Comparison of ENCODE assay signal across 9 cellular contexts in genomic region chr12:56046027-56046780, GRCh38. TPM values are rescaled to one million over a fixed set of nuclear protein-coding genes. Genes with fewer than 3 reads are reported as not detected.
DNase-seq lines count a peak whose midpoint lies in the region; ATAC-seq and TF ChIP-seq lines count a peak whose summit lies in the region.
"Had no signal": no experiment of that assay in that cellular context is flagged by ENCODE, and none has a peak within 500 bp of the region (broad histone marks: within the 10 kb centered on the region; RNA-seq: fewer than 3 reads in every experiment).

No MANE protein-coding gene starts in this region.

- no peak overlapping the region for H3K4me3 ChIP-seq in PC-9
- H3K4me3 ChIP-seq in dorsolateral prefrontal cortex: no peak overlapping the region
- H3K4me3 ChIP-seq in sigmoid colon: no peak overlapping the region
- H3K4me3 ChIP-seq: left lung had no signal

- no peak overlapping the region for H3K4me3 Mint-ChIP-seq in activated naive CD4-positive, alpha-beta T cell treated with anti-CD3 and anti-CD28 coated beads for 36 hours
- H3K4me3 Mint-ChIP-seq in CD4-positive, alpha-beta T cell: no peak overlapping the region

- TF ChIP-seq EP300 in sigmoid colon (IDR thresholded peaks at IDR 0.05): no peak

- H3K9me3 ChIP-seq in PC-9 (ENCODE audit: insufficient read depth, low read depth) (no peaks in the 10 kb centered on the region), sigmoid colon (no peaks in the 10 kb centered on the region)
- no peaks in the 10 kb centered on the region for H3K9me3 ChIP-seq in CD4-positive, alpha-beta T cell (ENCODE audit: control insufficient read depth, low read length)
- H3K9me3 ChIP-seq: left lung had no signal

- no peaks in the 10 kb centered on the region for H3K27me3 ChIP-seq in PC-9 (ENCODE audit: insufficient read depth, low read depth)
- no peaks in the 10 kb centered on the region for H3K27me3 ChIP-seq in dorsolateral prefrontal cortex
- no peaks in the 10 kb centered on the region for H3K27me3 ChIP-seq in sigmoid colon
- H3K27me3 ChIP-seq in CD4-positive, alpha-beta T cell (ENCODE audit: control insufficient read depth, insufficient read depth, low read length): no peaks in the 10 kb centered on the region
- H3K27me3 ChIP-seq: left lung had no signal

- H3K79me2 ChIP-seq in PC-9 (ENCODE audit: low read depth): peaks cover 26% of the 10 kb centered on the region

- peaks cover 60% of the 10 kb centered on the region for H3F3A ChIP-seq in PC-9 (ENCODE audit: insufficient read depth, low read depth)

- no peak for ATAC-seq in CD4-positive, alpha-beta T cell (ENCODE audit: poor library complexity)

- no peaks in the 10 kb centered on the region for H3K9me3 Mint-ChIP-seq in activated naive CD4-positive, alpha-beta T cell treated with anti-CD3 and anti-CD28 coated beads for 36 hours
- H3K9me3 Mint-ChIP-seq in CD4-positive, alpha-beta T cell: no peaks in the 10 kb centered on the region

- intact Hi-C loops in activated naive CD4-positive, alpha-beta T cell treated with anti-CD3 and anti-CD28 coated beads for 36 hours (cut with micrococcal nuclease): loop anchor here (5.0 kb wide), 1 partner anchor 36 kb away; the partner anchor contains the start of gene ERBB3
- intact Hi-C loops in PC-9 (cut with micrococcal nuclease; ENCODE audit: unreplicated experiment) (loop anchor here (2.0 to 10.0 kb wide), 4 partner anchors 33 to 119 kb away; no protein-coding TSS in a partner anchor), dorsolateral prefrontal cortex (cut with DNase I) (loop anchor here (2.0 to 10.0 kb wide), 5 partner anchors 33 to 581 kb away; partner anchors contain the start of genes ERBB3 (in 1 of the 2), NABP2 (in 1 of the 2), RNF41 (in 1 of the 2) and SMARCC2 (in 1 of the 2)), sigmoid colon (cut with DNase I) (loop anchor here (5.0 to 10.0 kb wide), 2 partner anchors 36 to 139 kb away; partner anchors contain the start of genes ERBB3 and SMARCC2)
- intact Hi-C loops in CD4-positive, alpha-beta T cell (cut with DNase I, micrococcal nuclease): loop anchor here (2.0 to 10.0 kb wide), 6 partner anchors 73 to 421 kb away; partner anchors contain the start of genes NABP2 (in 1 of the 2), ORMDL2 (in 1 of the 2), RNF41 (in 1 of the 2) and SARNP (in 1 of the 2)

- H3K27ac Mint-ChIP-seq in activated naive CD4-positive, alpha-beta T cell treated with anti-CD3 and anti-CD28 coated beads for 36 hours: peak overlapping the region; percentile 56
- no peak overlapping the region for H3K27ac Mint-ChIP-seq in CD4-positive, alpha-beta T cell

- no peak for TF ChIP-seq CTCF in PC-9 (conservative IDR thresholded peaks at IDR 0.05)
- no peak for TF ChIP-seq CTCF in dorsolateral prefrontal cortex (IDR thresholded peaks at IDR 0.05 in 54 of 56, conservative IDR thresholded peaks at IDR 0.05 in 2 of 56; ENCODE audit: low read depth in 1 of 56, partially characterized antibody in 56 of 56)
- no peak for TF ChIP-seq CTCF in sigmoid colon (IDR thresholded peaks at IDR 0.05)
- no peak for TF ChIP-seq CTCF in CD4-positive, alpha-beta T cell (IDR thresholded peaks at IDR 0.05)

- H2AFZ ChIP-seq in PC-9: no peak overlapping the region

- no peak for DNase-seq in activated naive CD4-positive, alpha-beta T cell treated with anti-CD3 and anti-CD28 coated beads for 36 hours
- no peak for DNase-seq in activated naive CD4-positive, alpha-beta T cell treated with Interleukin-2 at 50 U/mL for 16 hours
- DNase-seq in PC-9: no peak
- DNase-seq in dorsolateral prefrontal cortex: no peak
- DNase-seq in sigmoid colon: no peak
- no peak for DNase-seq in CD4-positive, alpha-beta T cell
- DNase-seq in HCEC 1CT: no peak
- DNase-seq in DMS79 treated with DMSO at 0.1 percent for 48 hours (lab: John Stamatoyannopoulos, UW): no peak

- no peaks in the 10 kb centered on the region for H3K27me3 Mint-ChIP-seq in activated naive CD4-positive, alpha-beta T cell treated with anti-CD3 and anti-CD28 coated beads for 36 hours (ENCODE audit: low read depth)
- H3K27me3 Mint-ChIP-seq in CD4-positive, alpha-beta T cell: no peaks in the 10 kb centered on the region

- H3K4me2 ChIP-seq in PC-9: no peak overlapping the region

- H4K20me1 ChIP-seq in PC-9 (ENCODE audit: insufficient read depth): peaks cover 13% of the 10 kb centered on the region; the same call in 1 of the 2 replicates

- peaks cover 22% of the 10 kb centered on the region for H3K36me3 Mint-ChIP-seq in activated naive CD4-positive, alpha-beta T cell treated with anti-CD3 and anti-CD28 coated beads for 36 hours (ENCODE audit: low read depth)
- H3K36me3 Mint-ChIP-seq in CD4-positive, alpha-beta T cell (ENCODE audit: low read depth): peaks cover 50% of the 10 kb centered on the region

- BruUV-seq in PC-9 (replicated peaks; lab: Mats Ljungman, UMichigan): no TSS peak

- TF ChIP-seq POLR2A in sigmoid colon (IDR thresholded peaks at IDR 0.05): no peak

- H3K9me2 ChIP-seq in PC-9 (ENCODE audit: insufficient read depth): no peaks in the 10 kb centered on the region

- WGBS in sigmoid colon, 2 donors: 84 to 86% methylated on average over 9 of the region's 9 CpGs

- POLR2A ChIA-PET in PC-9 (lab: Charles Lee; ENCODE audit: unreplicated experiment): interaction anchor here (0.7 kb wide), 1 partner anchor 176 kb away, joined by 3 read pairs; the partner anchor contains the start of gene RNF41
- POLR2A ChIA-PET in CD4-positive, alpha-beta T cell (lab: Charles Lee): interaction anchor here (1.1 to 5.8 kb wide), 5 partner anchors 50 to 217 kb away, joined by 3 to 32 read pairs (median 8); partner anchors contain the start of genes DNAJC14, ESYT1, PA2G4 and ZC3H10

- CTCF ChIA-PET in activated naive CD4-positive, alpha-beta T cell treated with anti-CD3 and anti-CD28 coated beads for 36 hours (lab: Charles Lee): interaction anchor here (0.7 to 3.0 kb wide), 13 partner anchors 17 to 812 kb away, joined by 3 to 18 read pairs (median 4); partner anchors contain the start of genes PA2G4, SMARCC2, SUOX and ZC3H10
- CTCF ChIA-PET in PC-9 (lab: Charles Lee): no interaction called here
- CTCF ChIA-PET in CD4-positive, alpha-beta T cell (lab: Charles Lee): interaction anchor here (1.2 to 3.2 kb wide), 11 partner anchors 8 to 144 kb away, joined by 3 to 24 read pairs (median 6); partner anchors contain the start of genes PA2G4, RPL41, SMARCC2 and ZC3H10

- H3K4me1 ChIP-seq in PC-9 (replicated peaks; ENCODE audit: insufficient read depth): peaks cover 11% of the 10 kb centered on the region
- H3K4me1 ChIP-seq in sigmoid colon: peaks cover 0 to 20% (median 16%) of the 10 kb centered on the region in 4 donors

- H3K27ac ChIP-seq in PC-9 (peak overlapping the region; percentile 33), dorsolateral prefrontal cortex (peak overlapping the region in 32 of 59 donors; percentile 2 to 77 (median 52)), sigmoid colon (peak overlapping the region in 3 of 4 donors; percentile 41 to 49 (median 48))
- no peak overlapping the region for H3K27ac ChIP-seq in CD4-positive, alpha-beta T cell (ENCODE audit: low read depth, low read length)
- H3K27ac ChIP-seq: left lung had no signal

- peaks cover 38% of the 10 kb centered on the region for H3K4me1 Mint-ChIP-seq in activated naive CD4-positive, alpha-beta T cell treated with anti-CD3 and anti-CD28 coated beads for 36 hours (ENCODE audit: low read depth)
- H3K4me1 Mint-ChIP-seq in CD4-positive, alpha-beta T cell (ENCODE audit: low read depth): peaks cover 39% of the 10 kb centered on the region

- H3K36me3 ChIP-seq in PC-9 (ENCODE audit: low read depth) (peaks cover 25% of the 10 kb centered on the region), sigmoid colon (peaks cover 17 to 32% (median 19%) of the 10 kb centered on the region in 4 donors)

RNA-seq across cellular contexts. Expression of gene RPS26, which starts 4.5 kb away (rescaled TPM):
- total RNA-seq in activated naive CD4-positive, alpha-beta T cell treated with anti-CD3 and anti-CD28 coated beads for 36 hours: 10 to 100 TPM; 31.0 to 37.3 TPM
- total RNA-seq in PC-9 (2021): 25.2 and 43.3 TPM in 2 replicates
- 10 to 100 TPM in 110 of 120 experiments, 1 to 10 TPM in 10; 6.6 to 65.3 (median 18.5) TPM for total RNA-seq in dorsolateral prefrontal cortex
- 1,000 to 10,000 TPM in 2 of 4 donors, 100 to 1,000 TPM in 2; 130 to 3,746 (median 1,580) TPM for total RNA-seq in sigmoid colon
- polyA plus RNA-seq in sigmoid colon: 1,000 to 10,000 TPM; 1,901 to 2,147 (median 2,067) TPM
- total RNA-seq in CD4-positive, alpha-beta T cell: 100 to 1,000 TPM; 118 to 126 TPM

RNA-seq across cellular contexts. Expression of gene IKZF4, which starts 25.4 kb away (rescaled TPM):
- total RNA-seq in activated naive CD4-positive, alpha-beta T cell treated with anti-CD3 and anti-CD28 coated beads for 36 hours: 1 to 10 TPM; 7.5 to 8.2 TPM
- total RNA-seq in PC-9 (2021) (7.4 and 9.6 TPM in 2 replicates), dorsolateral prefrontal cortex (10 to 100 TPM; 10.2 to 23.6 (median 15.9) TPM), sigmoid colon (10 to 100 TPM in 1 of 4 donors, 1 to 10 TPM in 3; 2.3 to 23.8 (median 4.9) TPM)
- 1 to 10 TPM in 2 of 3 donors, under 1 TPM in 1; 0.92 to 2.4 (median 1.2) TPM for polyA plus RNA-seq in sigmoid colon
- 1 to 10 TPM; 2.5 to 5.0 TPM for total RNA-seq in CD4-positive, alpha-beta T cell

RNA-seq across cellular contexts. Expression of gene ERBB3, which starts 33.8 kb away (rescaled TPM):
- total RNA-seq in activated naive CD4-positive, alpha-beta T cell treated with anti-CD3 and anti-CD28 coated beads for 36 hours: 1 to 10 TPM; 1.0 to 1.9 TPM
- 127 and 145 TPM in 2 replicates for total RNA-seq in PC-9 (2021)
- 100 to 1,000 TPM in 44 of 120 experiments, 10 to 100 TPM in 76; 13.8 to 301 (median 84.0) TPM for total RNA-seq in dorsolateral prefrontal cortex
- 10 to 100 TPM; 10.2 to 21.4 (median 19.0) TPM for total RNA-seq in sigmoid colon
- polyA plus RNA-seq in sigmoid colon: 10 to 100 TPM; 31.8 to 69.8 (median 37.0) TPM
- under 1 TPM; 0.22 to 0.47 TPM for total RNA-seq in CD4-positive, alpha-beta T cell

RNA-seq across cellular contexts. Expression of gene SUOX, which starts 49.1 kb away (rescaled TPM):
- total RNA-seq in activated naive CD4-positive, alpha-beta T cell treated with anti-CD3 and anti-CD28 coated beads for 36 hours: 1 to 10 TPM; 1.7 to 2.2 TPM
- total RNA-seq in PC-9 (2021): 20.4 and 22.7 TPM in 2 replicates
- 10 to 100 TPM; 19.5 to 39.8 (median 28.4) TPM for total RNA-seq in dorsolateral prefrontal cortex
- 10 to 100 TPM; 20.9 to 51.0 (median 25.4) TPM for total RNA-seq in sigmoid colon
- 10 to 100 TPM in 2 of 3 donors, 1 to 10 TPM in 1; 8.4 to 16.1 (median 15.0) TPM for polyA plus RNA-seq in sigmoid colon
- total RNA-seq in CD4-positive, alpha-beta T cell: 1 to 10 TPM in 1 of 2 experiments, under 1 TPM in 1; 0.82 to 1.2 TPM

RNA-seq across cellular contexts. Expression of gene PA2G4, which starts 58.2 kb away (rescaled TPM):
- total RNA-seq in activated naive CD4-positive, alpha-beta T cell treated with anti-CD3 and anti-CD28 coated beads for 36 hours: 100 to 1,000 TPM; 398 to 411 TPM
- 120 and 159 TPM in 2 replicates for total RNA-seq in PC-9 (2021)
- 10 to 100 TPM; 40.1 to 80.6 (median 58.7) TPM for total RNA-seq in dorsolateral prefrontal cortex
- 100 to 1,000 TPM in 3 of 4 donors, 10 to 100 TPM in 1; 52.9 to 157 (median 110) TPM for total RNA-seq in sigmoid colon
- 100 to 1,000 TPM in 1 of 3 donors, 10 to 100 TPM in 2; 68.4 to 136 (median 73.9) TPM for polyA plus RNA-seq in sigmoid colon
- total RNA-seq in CD4-positive, alpha-beta T cell: 10 to 100 TPM; 51.0 to 61.0 TPM
